In genomic region chr12:47470349-47470748, GRCh38 we compare ENCODE assay signal across 4 cellular contexts.
DNase-seq lines count a peak whose midpoint lies in the region; ATAC-seq lines count a peak whose summit lies in the region.
"Not testable (repeated sequence)": the region's sequence is repeated elsewhere in the genome, so short reads cannot be mapped to it uniquely, and the experiment has no call there.

No MANE protein-coding gene starts in this region.

- H3K27me3 Mint-ChIP-seq in activated T-helper 17 cell treated with anti-CD3 and anti-CD28 coated beads, Interleukin-2, amount 50 U/mL, for 72 hours; activated naive CD4-positive, alpha-beta T cell treated with anti-CD3 and anti-CD28 coated beads, Interleukin-2, amount 50 U/mL, for 24 hours; activated naive CD8-positive, alpha-beta T cell treated with anti-CD3 and anti-CD28 coated beads, Interleukin-2, amount 50 U/mL, for 24 hours: not testable (repeated sequence)
- H3K27me3 Mint-ChIP-seq in naive B cell = peaks cover 0 to 17% (median 14%) of the 10 kb centered on the region in 3 donors

- DNase-seq in activated naive CD8-positive, alpha-beta T cell treated with anti-CD3 and anti-CD28 coated beads, Interleukin-2, amount 50 U/mL, for 24 hours; naive B cell: not testable (repeated sequence)

- not testable (repeated sequence) for H3K36me3 Mint-ChIP-seq in activated T-helper 17 cell treated with anti-CD3 and anti-CD28 coated beads, Interleukin-2, amount 50 U/mL, for 72 hours (ENCODE audit: low read depth); activated naive CD8-positive, alpha-beta T cell treated with anti-CD3 and anti-CD28 coated beads, Interleukin-2, amount 50 U/mL, for 24 hours (ENCODE audit: low read depth); naive B cell
- H3K36me3 Mint-ChIP-seq in activated naive CD4-positive, alpha-beta T cell treated with anti-CD3 and anti-CD28 coated beads, Interleukin-2, amount 50 U/mL, for 24 hours = peaks cover 11% of the 10 kb centered on the region

- peak; percentile 51 for ATAC-seq in activated T-helper 17 cell treated with anti-CD3 and anti-CD28 coated beads, Interleukin-2, amount 50 U/mL, for 72 hours (replicated peaks)
- ATAC-seq in activated naive CD8-positive, alpha-beta T cell treated with anti-CD3 and anti-CD28 coated beads, Interleukin-2, amount 50 U/mL, for 24 hours = peak; percentile 49
- peak; percentile 43 to 63 for ATAC-seq in naive B cell (ENCODE audit: low read depth in 2 of 2)

- H3K9me3 Mint-ChIP-seq in activated T-helper 17 cell treated with anti-CD3 and anti-CD28 coated beads, Interleukin-2, amount 50 U/mL, for 72 hours = not testable (repeated sequence)
- H3K9me3 Mint-ChIP-seq in activated naive CD4-positive, alpha-beta T cell treated with anti-CD3 and anti-CD28 coated beads, Interleukin-2, amount 50 U/mL, for 24 hours = peaks cover 12% of the 10 kb centered on the region
- H3K9me3 Mint-ChIP-seq in activated naive CD8-positive, alpha-beta T cell treated with anti-CD3 and anti-CD28 coated beads, Interleukin-2, amount 50 U/mL, for 24 hours = peaks cover 22% of the 10 kb centered on the region
- H3K9me3 Mint-ChIP-seq in naive B cell = peaks cover 0 to 39% (median 15%) of the 10 kb centered on the region in 7 donors

- not testable (repeated sequence) for H3K4me3 Mint-ChIP-seq in activated T-helper 17 cell treated with anti-CD3 and anti-CD28 coated beads, Interleukin-2, amount 50 U/mL, for 72 hours; activated naive CD4-positive, alpha-beta T cell treated with anti-CD3 and anti-CD28 coated beads, Interleukin-2, amount 50 U/mL, for 24 hours; activated naive CD8-positive, alpha-beta T cell treated with anti-CD3 and anti-CD28 coated beads, Interleukin-2, amount 50 U/mL, for 24 hours; naive B cell

- H3K27ac Mint-ChIP-seq in activated T-helper 17 cell treated with anti-CD3 and anti-CD28 coated beads, Interleukin-2, amount 50 U/mL, for 72 hours; activated naive CD8-positive, alpha-beta T cell treated with anti-CD3 and anti-CD28 coated beads, Interleukin-2, amount 50 U/mL, for 24 hours; naive B cell: not testable (repeated sequence)
- peak overlapping the region; percentile 30 for H3K27ac Mint-ChIP-seq in activated naive CD4-positive, alpha-beta T cell treated with anti-CD3 and anti-CD28 coated beads, Interleukin-2, amount 50 U/mL, for 24 hours

- H3K4me1 Mint-ChIP-seq in activated T-helper 17 cell treated with anti-CD3 and anti-CD28 coated beads, Interleukin-2, amount 50 U/mL, for 72 hours; naive B cell: not testable (repeated sequence)
- peaks cover 25% of the 10 kb centered on the region for H3K4me1 Mint-ChIP-seq in activated naive CD4-positive, alpha-beta T cell treated with anti-CD3 and anti-CD28 coated beads, Interleukin-2, amount 50 U/mL, for 24 hours
- peaks cover 11% of the 10 kb centered on the region for H3K4me1 Mint-ChIP-seq in activated naive CD8-positive, alpha-beta T cell treated with anti-CD3 and anti-CD28 coated beads, Interleukin-2, amount 50 U/mL, for 24 hours
